25 cellular contexts compared by ENCODE assay signal in the genomic region with DNA sequence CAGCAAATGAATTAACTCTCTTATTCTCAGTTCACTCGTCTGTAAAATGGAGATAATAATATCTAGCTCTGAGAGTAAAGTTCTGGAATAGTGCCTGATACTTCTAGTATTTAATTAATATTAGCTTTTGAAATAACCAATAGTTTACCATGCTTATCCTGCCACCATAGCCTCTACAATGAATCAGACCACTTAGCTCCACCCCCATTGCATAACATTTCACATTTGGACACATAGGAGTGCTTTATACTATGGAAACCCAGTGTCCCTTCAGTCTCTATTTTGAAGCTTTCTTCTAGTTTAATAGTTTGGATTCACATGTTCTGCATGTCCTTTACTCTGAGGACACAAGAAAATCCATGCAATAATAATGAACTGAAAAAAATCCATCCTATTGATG.
DNase-seq lines count a peak whose midpoint lies in the region; TF ChIP-seq lines count a peak whose summit lies in the region.
"Had no signal": no experiment of that assay in that cellular context is flagged by ENCODE, and none has a peak within 500 bp of the region (broad histone marks: within the 10 kb centered on the region; RNA-seq: fewer than 3 reads in every experiment).

No MANE protein-coding gene starts in this region.

- H2AFZ ChIP-seq in mammary epithelial cell (ENCODE audit: low read depth, low read length) = no peak overlapping the region
- H2AFZ ChIP-seq in neural progenitor cell (replicated peaks) = no peak overlapping the region

- H3K4me3 ChIP-seq in mammary epithelial cell (replicated peaks in 1 of 3; ENCODE audit: insufficient read depth in 1 of 3, low read depth in 2 of 3, low read length in 3 of 3) (no peak overlapping the region), NB4 (ENCODE audit: low read depth, low read length) (no peak overlapping the region), fibroblast of pulmonary artery (replicated peaks; ENCODE audit: low read depth, low read length) (no peak overlapping the region), neural progenitor cell (no peak overlapping the region)
- H3K4me3 ChIP-seq: BLaER1, GM12878 had no signal

- in situ Hi-C loops in mammary epithelial cell (cut with MboI; ENCODE audit: low sequenced_read_pairs in 2 of 2) = no loop called here

- H3K36me3 Mint-ChIP-seq in MCF 10A (ENCODE audit: insufficient read depth, unreplicated experiment) (no peaks in the 10 kb centered on the region), neural progenitor cell (no peaks in the 10 kb centered on the region)
- H3K36me3 Mint-ChIP-seq: CD14-positive monocyte; CD4-positive, alpha-beta memory T cell; CD4-positive, CD25-positive, alpha-beta regulatory T cell; CD8-positive, alpha-beta memory T cell had no signal

- H3K4me1 Mint-ChIP-seq in MCF 10A (ENCODE audit: insufficient read depth, unreplicated experiment) = no peaks in the 10 kb centered on the region
- peaks cover 6% of the 10 kb centered on the region for H3K4me1 Mint-ChIP-seq in neural progenitor cell
- H3K4me1 Mint-ChIP-seq: CD4-positive, alpha-beta memory T cell; CD4-positive, CD25-positive, alpha-beta regulatory T cell; CD8-positive, alpha-beta memory T cell had no signal

- DNase-seq in MCF 10A (ENCODE audit: unreplicated experiment) = peak; percentile 54
- no peak for DNase-seq in mammary epithelial cell
- DNase-seq in NB4 (ENCODE audit: low read depth) = peak; percentile 17
- DNase-seq in fibroblast of pulmonary artery (ENCODE audit: low read depth) = peak; percentile 39
- no peak for DNase-seq in neural progenitor cell (ENCODE audit: low spot score)
- DNase-seq in NCI-H2171 treated with DMSO at 0.1 percent for 48 hours (lab: John Stamatoyannopoulos, UW) = no peak
- DNase-seq in NCI-H748 treated with DMSO at 0.1 percent for 48 hours (lab: John Stamatoyannopoulos, UW) = no peak
- DNase-seq: 8988T; ACHN; BE2C; C1 segment of cervical spinal cord; CD4-positive, alpha-beta memory T cell; CD4-positive, CD25-positive, alpha-beta regulatory T cell; CD8-positive, alpha-beta memory T cell; COR-L47; DMS 273 treated with DMSO at 0.1 percent for 48 hours; DMS153; DMS53; DMS79; DND-41; EL; GDM1 had no signal

- no peaks in the 10 kb centered on the region for H3K36me3 ChIP-seq in mammary epithelial cell (ENCODE audit: insufficient read depth, low read length)
- no peaks in the 10 kb centered on the region for H3K36me3 ChIP-seq in neural progenitor cell
- H3K36me3 ChIP-seq: BE2C, BLaER1 had no signal

- H3K27me3 ChIP-seq in mammary epithelial cell (ENCODE audit: insufficient read depth, low read length) (no peaks in the 10 kb centered on the region), neural progenitor cell (no peaks in the 10 kb centered on the region)
- H3K27me3 ChIP-seq: BE2C, BLaER1 had no signal

- H3K79me2 ChIP-seq in mammary epithelial cell (ENCODE audit: insufficient read depth, low read length) = no peaks in the 10 kb centered on the region
- H3K79me2 ChIP-seq in neural progenitor cell (ENCODE audit: low read depth) = no peaks in the 10 kb centered on the region

- no peaks in the 10 kb centered on the region for H3K4me1 ChIP-seq in mammary epithelial cell (ENCODE audit: insufficient read depth, low read length)
- no peaks in the 10 kb centered on the region for H3K4me1 ChIP-seq in neural progenitor cell
- H3K4me1 ChIP-seq: BE2C, BLaER1 had no signal

- no peak overlapping the region for H3K4me2 ChIP-seq in mammary epithelial cell (ENCODE audit: insufficient read depth, low read depth, low read length)
- H3K4me2 ChIP-seq in neural progenitor cell = no peak overlapping the region
- H3K4me2 ChIP-seq: BLaER1 had no signal

- no peaks in the 10 kb centered on the region for H4K20me1 ChIP-seq in mammary epithelial cell (ENCODE audit: insufficient read depth, low read length)
- H4K20me1 ChIP-seq in neural progenitor cell (ENCODE audit: low read depth) = no peaks in the 10 kb centered on the region
- H4K20me1 ChIP-seq: BLaER1 had no signal

- H3K9ac ChIP-seq in mammary epithelial cell (ENCODE audit: insufficient read depth, low read length) (no peak overlapping the region), neural progenitor cell (no peak overlapping the region)
- H3K9ac ChIP-seq: BLaER1 had no signal

- POLR2A ChIA-PET in MCF 10A (lab: Yijun Ruan, JAX) = interaction anchor here (1.5 kb wide), 1 partner anchor 9 kb away, joined by 5 read pairs; no protein-coding TSS in a partner anchor

- H3K9me3 Mint-ChIP-seq in MCF 10A (ENCODE audit: unreplicated experiment) (peaks cover 5% of the 10 kb centered on the region), neural progenitor cell (peaks cover 3% of the 10 kb centered on the region)

- TF ChIP-seq POLR2A in NB4 (IDR thresholded peaks at IDR 0.05; ENCODE audit: extremely low read depth, insufficient read length) = no peak

- TF ChIP-seq CTCF in MCF 10A (IDR thresholded peaks at IDR 0.05; ENCODE audit: unreplicated experiment) (no peak), mammary epithelial cell (conservative IDR thresholded peaks at IDR 0.05 in 1 of 2, IDR thresholded peaks at IDR 0.05 in 1 of 2; ENCODE audit: extremely low read depth in 1 of 2, insufficient read depth in 1 of 2, low read depth in 1 of 2, low read length in 2 of 2) (no peak), NB4 (IDR thresholded peaks at IDR 0.05; ENCODE audit: low read depth, low read length) (no peak), fibroblast of pulmonary artery (IDR thresholded peaks at IDR 0.05; ENCODE audit: low read length, missing control alignments) (no peak), neural progenitor cell (IDR thresholded peaks at IDR 0.05) (no peak)

- dilution Hi-C loops in mammary epithelial cell (cut with HindIII; ENCODE audit: low sequenced_read_pairs) = no loop called here

- peaks cover 75% of the 10 kb centered on the region for H3K27me3 Mint-ChIP-seq in MCF 10A (ENCODE audit: insufficient read depth, unreplicated experiment)
- H3K27me3 Mint-ChIP-seq in neural progenitor cell (ENCODE audit: insufficient read depth, low read depth) = peaks cover 2% of the 10 kb centered on the region

- CTCF ChIA-PET in MCF 10A (lab: Yijun Ruan, JAX) (interaction anchor here (0.9 to 4.2 kb wide), 3 partner anchors 9 to 63 kb away, joined by 3 to 20 read pairs (median 6); no protein-coding TSS in a partner anchor), mammary epithelial cell (lab: Charles Lee; ENCODE audit: low non-redundant PET) (no interaction called here)

- H3K4me3 Mint-ChIP-seq in MCF 10A (ENCODE audit: unreplicated experiment) = no peak overlapping the region
- no peak overlapping the region for H3K4me3 Mint-ChIP-seq in neural progenitor cell
- H3K4me3 Mint-ChIP-seq: CD14-positive monocyte; CD4-positive, alpha-beta memory T cell; CD4-positive, CD25-positive, alpha-beta regulatory T cell; CD8-positive, alpha-beta memory T cell had no signal

- no TSS peak for BruUV-seq in MCF 10A (replicated peaks; lab: Mats Ljungman, UMichigan)
- no TSS peak for BruUV-seq in mammary epithelial cell (replicated peaks; lab: Mats Ljungman, UMichigan)

- H3K9me3 ChIP-seq in mammary epithelial cell (replicated peaks; ENCODE audit: insufficient read depth, low read length) (no peaks in the 10 kb centered on the region), neural progenitor cell (ENCODE audit: low read depth) (no peaks in the 10 kb centered on the region)
- H3K9me3 ChIP-seq: BE2C, BLaER1 had no signal

- H3K27ac ChIP-seq in mammary epithelial cell (ENCODE audit: insufficient read depth, low read depth, low read length) = no peak overlapping the region
- no peak overlapping the region for H3K27ac ChIP-seq in neural progenitor cell
- H3K27ac ChIP-seq: BLaER1 had no signal

- intact Hi-C loops in MCF 10A (cut with micrococcal nuclease) (no loop called here), mammary epithelial cell (cut with micrococcal nuclease) (no loop called here)

- H3K27ac Mint-ChIP-seq in MCF 10A (ENCODE audit: low read depth, unreplicated experiment) = no peak overlapping the region
- H3K27ac Mint-ChIP-seq in neural progenitor cell = no peak overlapping the region
- H3K27ac Mint-ChIP-seq: CD14-positive monocyte; CD4-positive, alpha-beta memory T cell; CD4-positive, CD25-positive, alpha-beta regulatory T cell; CD8-positive, alpha-beta memory T cell had no signal

- no peaks in the 10 kb centered on the region for H3F3A ChIP-seq in neural progenitor cell (ENCODE audit: low read depth)

- WGBS in mammary epithelial cell (ENCODE audit: low coverage, missing lambda C conversion rate) = 17% methylated on average over 1 of the region's 1 CpG

Comparison
In these comparisons a context has a peak if more than half of its experiments do, and no peak if none do; other contexts are left out.
1. DNase-seq: peak in MCF 10A (single experiment), NB4 (single experiment) and fibroblast of pulmonary artery (single experiment); none in mammary epithelial cell (single experiment), neural progenitor cell (single experiment), NCI-H2171 treated with DMSO at 0.1 percent for 48 hours (single experiment) and NCI-H748 treated with DMSO at 0.1 percent for 48 hours (single experiment).